In the genomic region with DNA sequence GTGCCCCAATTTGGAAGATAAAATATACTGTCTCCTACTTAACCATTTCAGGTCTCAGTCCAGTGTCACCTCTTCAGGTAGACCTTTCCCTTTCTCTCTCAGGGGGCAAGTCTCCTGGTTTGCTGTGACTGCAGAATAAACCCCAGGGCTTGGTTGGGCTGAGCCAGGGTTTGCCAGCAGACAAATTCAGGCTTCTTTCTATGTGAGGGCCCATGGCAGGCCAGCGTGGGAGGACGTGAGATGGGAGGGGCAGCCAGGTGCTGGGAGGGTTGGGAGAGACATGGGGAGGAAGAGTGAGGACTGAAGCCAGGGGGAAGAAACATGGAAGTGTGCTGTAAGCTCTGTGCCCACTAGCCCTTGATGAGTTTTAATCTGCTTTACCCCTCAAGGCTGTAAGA, we compare ENCODE assay signal across 23 cellular contexts.
DNase-seq lines count a peak whose midpoint lies in the region; ATAC-seq and TF ChIP-seq lines count a peak whose summit lies in the region.
"Had no signal": no experiment of that assay in that cellular context is flagged by ENCODE, and none has a peak within 500 bp of the region (broad histone marks: within the 10 kb centered on the region; RNA-seq: fewer than 3 reads in every experiment).

No MANE protein-coding gene starts in this region.

- H2AK9ac ChIP-seq in IMR-90 (replicated peaks; ENCODE audit: low read depth, low read length, poor library complexity): peak overlapping the region; percentile 8

- peak overlapping the region; percentile 85 for H4K91ac ChIP-seq in IMR-90 (ENCODE audit: insufficient read depth, low read depth, low read length)

- peak overlapping the region; percentile 87 for H2BK120ac ChIP-seq in IMR-90 (ENCODE audit: low read depth, low read length)

- H3K27me3 Mint-ChIP-seq in nephron progenitor cell (ENCODE audit: low read depth, poor library complexity): peaks cover 4% of the 10 kb centered on the region
- H3K27me3 Mint-ChIP-seq: naive B cell had no signal

- no peaks in the 10 kb centered on the region for H3K9me3 Mint-ChIP-seq in nephron progenitor cell
- H3K9me3 Mint-ChIP-seq: activated CD4-positive, alpha-beta T cell treated with anti-CD3 and anti-CD28 coated beads, Interleukin-2, amount 10 ng/mL, durations not matched to agents 7 days and 5 days; activated T-helper 2 cell treated with anti-CD3 and anti-CD28 coated beads, Interferon-gamma antibody, Interleukin-2, Interleukin-4, amounts not matched to agents 10 μg/mL and 5 μg/mL and 100 μg/mL, durations not matched to agents 14 hours and 24 hours and 36 hours; naive B cell had no signal

- H3K4me1 ChIP-seq in IMR-90 (ENCODE audit: control insufficient read depth, insufficient read depth, low read length) (peaks cover 30% of the 10 kb centered on the region), mammary epithelial cell (ENCODE audit: insufficient read depth, low read length) (peaks cover 32% of the 10 kb centered on the region)
- H3K4me1 ChIP-seq: lower lobe of right lung, pancreas, sigmoid colon had no signal

- H3K27ac ChIP-seq in AG04450 (ENCODE audit: low read depth, low read length) (peak overlapping the region; percentile 3), IMR-90 (ENCODE audit: insufficient read depth, low read length) (peak overlapping the region; percentile 4; the same call in 1 of the 2 replicates), mammary epithelial cell (ENCODE audit: insufficient read depth, low read depth, low read length) (no peak overlapping the region)
- H3K27ac ChIP-seq: BLaER1 treated with 17β-estradiol and CSF1 and Interleukin-3, amounts not matched to agents 10 nM and 100 nM; GM23248; lower lobe of right lung; pancreas; sigmoid colon had no signal

- H2AFZ ChIP-seq in IMR-90 (replicated peaks; ENCODE audit: low read length, poor library complexity): no peak overlapping the region
- H2AFZ ChIP-seq in mammary epithelial cell (ENCODE audit: low read depth, low read length): no peak overlapping the region
- H2AFZ ChIP-seq: GM23248 had no signal

- H3K79me2 ChIP-seq in mammary epithelial cell (ENCODE audit: insufficient read depth, low read length): peaks cover 97% of the 10 kb centered on the region

- peak overlapping the region; percentile 45; the same call in 1 of the 2 replicates for H3K56ac ChIP-seq in IMR-90 (ENCODE audit: extremely low read depth, insufficient read depth, low read length)

- intact Hi-C loops in IMR-90 (cut with micrococcal nuclease): no loop called here
- intact Hi-C loops in mammary epithelial cell (cut with micrococcal nuclease): no loop called here

- dilution Hi-C loops in IMR-90 (cut with HindIII; ENCODE audit: low sequenced_read_pairs, unreplicated experiment) (no loop called here), mammary epithelial cell (cut with HindIII; ENCODE audit: low sequenced_read_pairs) (no loop called here)

- H3K4me2 ChIP-seq in IMR-90 (ENCODE audit: low read depth, low read length) (no peak overlapping the region), mammary epithelial cell (ENCODE audit: insufficient read depth, low read depth, low read length) (peak overlapping the region; percentile 20)
- H3K4me2 ChIP-seq: BLaER1 treated with 17β-estradiol and CSF1 and Interleukin-3, amounts not matched to agents 10 nM and 100 nM had no signal

- peak overlapping the region; percentile 61 for H3K23ac ChIP-seq in IMR-90 (ENCODE audit: low read depth, low read length)

- peak overlapping the region; percentile 60 for H2AK5ac ChIP-seq in IMR-90 (ENCODE audit: low read depth, low read length)

- peaks cover 3% of the 10 kb centered on the region; the same call in 1 of the 2 replicates for H3K9me3 ChIP-seq in AG04450 (ENCODE audit: control insufficient read depth, insufficient read depth, low read length)
- H3K9me3 ChIP-seq in IMR-90 (ENCODE audit: control insufficient read depth, insufficient read depth, low read length): no peaks in the 10 kb centered on the region
- no peaks in the 10 kb centered on the region for H3K9me3 ChIP-seq in mammary epithelial cell (replicated peaks; ENCODE audit: insufficient read depth, low read length)
- H3K9me3 ChIP-seq: BLaER1 treated with 17β-estradiol and CSF1 and Interleukin-3, amounts not matched to agents 10 nM and 100 nM; body of pancreas; lower lobe of right lung; pancreas; sigmoid colon had no signal

- H4K20me1 ChIP-seq in IMR-90 (ENCODE audit: insufficient read depth, low read length): peaks cover 8% of the 10 kb centered on the region
- no peaks in the 10 kb centered on the region for H4K20me1 ChIP-seq in mammary epithelial cell (ENCODE audit: insufficient read depth, low read length)

- no peak overlapping the region for H3K4me3 Mint-ChIP-seq in nephron progenitor cell
- H3K4me3 Mint-ChIP-seq: activated CD4-positive, alpha-beta T cell treated with anti-CD3 and anti-CD28 coated beads, Interleukin-2, amount 10 ng/mL, durations not matched to agents 7 days and 5 days; naive B cell had no signal

- peak overlapping the region; percentile 80 for H4K5ac ChIP-seq in IMR-90 (ENCODE audit: low read depth, low read length)

- peak overlapping the region; percentile 83; the same call in 2 of the 3 replicates for H2BK15ac ChIP-seq in IMR-90 (ENCODE audit: low read depth, low read length)

- in situ Hi-C loops in IMR-90 (cut with MboI; ENCODE audit: low sequenced_read_pairs): no loop called here
- in situ Hi-C loops in mammary epithelial cell (cut with MboI; ENCODE audit: low sequenced_read_pairs in 2 of 2): no loop called here

- peak overlapping the region; percentile 84 for H3K4ac ChIP-seq in IMR-90 (ENCODE audit: low read depth, low read length)

- H2BK20ac ChIP-seq in IMR-90 (ENCODE audit: low read depth, low read length): peak overlapping the region; percentile 94

- POLR2A ChIA-PET in AG04450 (lab: Yijun Ruan, JAX) (no interaction called here), IMR-90 (lab: Charles Lee; ENCODE audit: unreplicated experiment) (no interaction called here)

- H2BK5ac ChIP-seq in IMR-90 (ENCODE audit: low read depth, low read length, poor library complexity, severe bottlenecking): peak overlapping the region; percentile 77

- DNase-seq in AG04450 (ENCODE audit: low read depth, low spot score) (no peak), IMR-90 (no peak), mammary epithelial cell (no peak), nephron progenitor cell (no peak), NCI-H2171 treated with DMSO at 0.1 percent for 48 hours (lab: John Stamatoyannopoulos, UW) (no peak)
- DNase-seq: activated CD4-positive, alpha-beta T cell treated with anti-CD3 and anti-CD28 coated beads, Interleukin-2, amount 10 ng/mL, durations not matched to agents 7 days and 5 days; cortex of kidney; GDM1; GM23248; lower lobe of right lung; naive B cell; NCI-H1105 treated with DMSO at 0.1 percent for 48 hours; NCI-H2081 treated with DMSO at 0.1 percent for 48 hours; NCI-H510A; pancreas; sigmoid colon; T-helper 1 cell had no signal

- peak overlapping the region; percentile 69; the same call in 1 of the 2 replicates for H3K18ac ChIP-seq in IMR-90 (ENCODE audit: low read depth, low read length)

- peaks cover 28 to 74% of the 10 kb centered on the region in 2 experiments for H3K79me1 ChIP-seq in IMR-90 (ENCODE audit: low read depth in 1 of 2, low read length in 2 of 2)

- H3K36me3 Mint-ChIP-seq in nephron progenitor cell (ENCODE audit: low read depth): no peaks in the 10 kb centered on the region
- H3K36me3 Mint-ChIP-seq: naive B cell had no signal

- H3K27me3 ChIP-seq in AG04450 (ENCODE audit: control insufficient read depth, insufficient read depth, low read length) (no peaks in the 10 kb centered on the region), IMR-90 (ENCODE audit: control insufficient read depth, insufficient read depth, low read length) (no peaks in the 10 kb centered on the region), mammary epithelial cell (ENCODE audit: insufficient read depth, low read length) (no peaks in the 10 kb centered on the region)
- H3K27me3 ChIP-seq: BLaER1 treated with 17β-estradiol and CSF1 and Interleukin-3, amounts not matched to agents 10 nM and 100 nM; body of pancreas; pancreas; sigmoid colon had no signal

- peaks cover 17% of the 10 kb centered on the region for H3K4me1 Mint-ChIP-seq in nephron progenitor cell
- H3K4me1 Mint-ChIP-seq: activated CD4-positive, alpha-beta T cell treated with anti-CD3 and anti-CD28 coated beads, Interleukin-2, amount 10 ng/mL, durations not matched to agents 7 days and 5 days had no signal

- no peak overlapping the region for H3K9ac ChIP-seq in IMR-90 (ENCODE audit: low read depth, low read length)
- H3K9ac ChIP-seq in mammary epithelial cell (ENCODE audit: insufficient read depth, low read length): no peak overlapping the region
- H3K9ac ChIP-seq: BLaER1 treated with 17β-estradiol and CSF1 and Interleukin-3, amounts not matched to agents 10 nM and 100 nM; GM23248 had no signal

- no TSS peak for BruUV-seq in IMR-90 (replicated peaks; lab: Mats Ljungman, UMichigan)
- BruUV-seq in mammary epithelial cell (replicated peaks; lab: Mats Ljungman, UMichigan): no TSS peak

- H3K4me3 ChIP-seq in AG04450 (ENCODE audit: low read depth, low read length) (no peak overlapping the region), IMR-90 (ENCODE audit: insufficient read depth, low read depth, low read length) (no peak overlapping the region), mammary epithelial cell (replicated peaks in 1 of 3; ENCODE audit: insufficient read depth in 1 of 3, low read depth in 2 of 3, low read length in 3 of 3) (no peak overlapping the region)
- H3K4me3 ChIP-seq: BLaER1 treated with 17β-estradiol and CSF1 and Interleukin-3, amounts not matched to agents 10 nM and 100 nM; body of pancreas; GM23248; lower lobe of right lung; pancreas; sigmoid colon had no signal

- H3K14ac ChIP-seq in IMR-90 (replicated peaks; ENCODE audit: low read depth, low read length): peak overlapping the region; percentile 94

- TF ChIP-seq CTCF in AG04450 (IDR thresholded peaks at IDR 0.05; ENCODE audit: low read depth, low read length) (no peak), IMR-90 (conservative IDR thresholded peaks at IDR 0.05; ENCODE audit: low read depth, low read length) (no peak), mammary epithelial cell (conservative IDR thresholded peaks at IDR 0.05 in 1 of 2, IDR thresholded peaks at IDR 0.05 in 1 of 2; ENCODE audit: extremely low read depth in 1 of 2, insufficient read depth in 1 of 2, low read depth in 1 of 2, low read length in 2 of 2) (no peak), nephron progenitor cell (IDR thresholded peaks at IDR 0.05) (no peak)

- peak overlapping the region; percentile 42 to 84; a peak in 3 of 4 replicates for H4K8ac ChIP-seq in IMR-90 (ENCODE audit: low read depth in 2 of 2, low read length in 2 of 2)

- peak overlapping the region; percentile 46 for H3K27ac Mint-ChIP-seq in nephron progenitor cell
- H3K27ac Mint-ChIP-seq: activated CD4-positive, alpha-beta T cell treated with anti-CD3 and anti-CD28 coated beads, Interleukin-2, amount 10 ng/mL, durations not matched to agents 7 days and 5 days; activated T-helper 2 cell treated with anti-CD3 and anti-CD28 coated beads, Interferon-gamma antibody, Interleukin-2, Interleukin-4, amounts not matched to agents 10 μg/mL and 5 μg/mL and 100 μg/mL, durations not matched to agents 14 hours and 24 hours and 36 hours had no signal

- CTCF ChIA-PET in AG04450 (lab: Charles Lee): interaction anchor here (0.9 kb wide), 1 partner anchor 54 kb away, joined by 5 read pairs; no protein-coding TSS in a partner anchor
- CTCF ChIA-PET in IMR-90 (lab: Yijun Ruan, JAX): no interaction called here
- CTCF ChIA-PET in mammary epithelial cell (lab: Charles Lee; ENCODE audit: low non-redundant PET): no interaction called here

- no peaks in the 10 kb centered on the region for H3K36me3 ChIP-seq in IMR-90 (ENCODE audit: control insufficient read depth, insufficient read depth, low read length)
- no peaks in the 10 kb centered on the region for H3K36me3 ChIP-seq in mammary epithelial cell (ENCODE audit: insufficient read depth, low read length)
- H3K36me3 ChIP-seq: lower lobe of right lung, pancreas, sigmoid colon had no signal

- no CpG with 5 or more reads among the region's 2 CpGs for WGBS in IMR-90 (ENCODE audit: extremely low coverage in 2 of 2, insufficient read length in 1 of 2), 2 experiments
- WGBS in mammary epithelial cell (ENCODE audit: low coverage, missing lambda C conversion rate): 25% methylated on average over 2 of the region's 2 CpGs

- ATAC-seq in IMR-90 (ENCODE audit: low read depth) (no peak), HG03460 (IDR thresholded peaks at IDR 0.05; ENCODE audit: unreplicated experiment) (no peak), GM19467 (IDR thresholded peaks at IDR 0.05; ENCODE audit: unreplicated experiment) (no peak), GM19035 (IDR thresholded peaks at IDR 0.05; ENCODE audit: unreplicated experiment) (no peak)
- ATAC-seq: body of pancreas had no signal

- peaks cover 36% of the 10 kb centered on the region for H3K9me1 ChIP-seq in IMR-90 (ENCODE audit: insufficient read depth, low read length)

- TF ChIP-seq RAD21 in IMR-90 (IDR thresholded peaks at IDR 0.05; ENCODE audit: low read length): no peak

- TF ChIP-seq POLR2A in IMR-90 (IDR thresholded peaks at IDR 0.05; ENCODE audit: low read depth, low read length): no peak
